In the genomic region with DNA sequence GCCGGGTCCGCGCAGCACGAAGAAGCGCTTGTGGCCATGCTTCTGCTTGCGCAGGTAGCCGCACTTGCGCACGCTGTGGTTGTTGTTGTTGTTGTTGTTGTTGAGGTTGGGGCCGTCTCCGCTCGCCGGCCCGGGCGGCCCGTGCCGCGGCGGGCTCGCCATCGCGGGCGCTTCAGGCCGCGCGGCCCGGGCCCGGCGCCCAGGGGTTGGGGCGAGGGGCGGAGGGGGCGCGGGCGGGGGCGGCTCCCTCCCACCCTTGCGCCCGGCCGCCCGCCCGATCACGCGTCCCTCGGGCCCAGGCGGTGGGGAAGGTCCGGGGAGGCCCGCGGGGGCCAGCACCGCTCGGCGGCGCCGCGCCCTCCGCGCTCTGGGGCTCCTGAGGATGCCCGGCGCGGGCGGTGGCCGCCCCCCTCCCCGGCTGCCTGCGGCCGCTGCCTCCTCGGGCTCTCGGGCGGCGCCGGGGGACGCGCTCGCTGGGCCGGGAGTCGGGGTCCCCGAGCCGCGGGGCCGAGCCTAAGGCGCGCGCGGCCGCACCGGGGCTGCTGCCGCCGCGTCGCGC, we compare ENCODE assay signal across 1 cellular context.
TF ChIP-seq lines count a peak whose summit lies in the region.

No MANE protein-coding gene starts in this region.

TF ChIP-seq in liver, 16 proteins besides CTCF, POLR2A, EP300 and RAD21 (continued from another document):
- TF ChIP-seq MAX (IDR thresholded peaks at IDR 0.05), result no peak
- TF ChIP-seq FOXA1 (IDR thresholded peaks at IDR 0.05), result no peak
- TF ChIP-seq, protein P1, sequence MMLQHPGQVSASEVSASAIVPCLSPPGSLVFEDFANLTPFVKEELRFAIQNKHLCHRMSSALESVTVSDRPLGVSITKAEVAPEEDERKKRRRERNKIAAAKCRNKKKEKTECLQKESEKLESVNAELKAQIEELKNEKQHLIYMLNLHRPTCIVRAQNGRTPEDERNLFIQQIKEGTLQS (IDR thresholded peaks at IDR 0.05), result no peak
- no peak for TF ChIP-seq HNF4A (conservative IDR thresholded peaks at IDR 0.05)
- no peak for TF ChIP-seq RXRA (IDR thresholded peaks at IDR 0.05)
- no peak for TF ChIP-seq TAF1 (conservative IDR thresholded peaks at IDR 0.05)
- no peak for TF ChIP-seq HNF4G (IDR thresholded peaks at IDR 0.05)
- TF ChIP-seq REST (IDR thresholded peaks at IDR 0.05), result no peak
- TF ChIP-seq FOXA2 (IDR thresholded peaks at IDR 0.05), result no peak
- no peak for TF ChIP-seq EGR1 (IDR thresholded peaks at IDR 0.05; ENCODE audit: low read depth in 2 of 2)
- TF ChIP-seq SP1 (IDR thresholded peaks at IDR 0.05), result no peak
- no peak for TF ChIP-seq ZBTB33 (IDR thresholded peaks at IDR 0.05)
